In genomic region chr17:4566785-4567184, GRCh38 we compare ENCODE assay signal across 9 cellular contexts. TPM values are rescaled to one million over a fixed set of nuclear protein-coding genes. Genes with fewer than 3 reads are reported as not detected.
DNase-seq lines count a peak whose midpoint lies in the region; ATAC-seq and TF ChIP-seq lines count a peak whose summit lies in the region.
"Had no signal": no experiment of that assay in that cellular context is flagged by ENCODE, and none has a peak within 500 bp of the region (broad histone marks: within the 10 kb centered on the region; RNA-seq: fewer than 3 reads in every experiment).

No MANE protein-coding gene starts in this region.

- TF ChIP-seq CTCF in GM12875 (IDR thresholded peaks at IDR 0.05; ENCODE audit: borderline replicate concordance, insufficient read depth, low read depth, low read length) (peak; percentile 70; the same call in 1 of the 2 replicates), WTC11 (IDR thresholded peaks at IDR 0.05) (peak; percentile 35; the same call in 1 of the 2 replicates), vagina (IDR thresholded peaks at IDR 0.05) (peak; percentile 12 to 67 (median 60))

- H3K9me3 Mint-ChIP-seq in WTC11 = no peaks in the 10 kb centered on the region

- H3K9me3 ChIP-seq in vagina = no peaks in the 10 kb centered on the region

- POLR2A ChIA-PET in WTC11 (lab: Charles Lee) = no interaction called here

- peaks cover 30% of the 10 kb centered on the region for H3K4me1 Mint-ChIP-seq in WTC11

- no peak for TF ChIP-seq POLR2A in erythroblast (IDR thresholded peaks at IDR 0.05; ENCODE audit: low read length)
- TF ChIP-seq POLR2A in vagina (IDR thresholded peaks at IDR 0.05) = no peak

- no peaks in the 10 kb centered on the region for H3K27me3 ChIP-seq in vagina

- intact Hi-C loops in vagina (cut with DNase I) = loop anchor here (2.0 kb wide), 1 partner anchor 60 kb away; no protein-coding TSS in a partner anchor

- no peak overlapping the region for H3K4me3 ChIP-seq in GM12875 (ENCODE audit: low read depth, low read length)
- no peak overlapping the region for H3K4me3 ChIP-seq in vagina

- ATAC-seq in WTC11 (peak; percentile 90), HG02571 (IDR thresholded peaks at IDR 0.05; ENCODE audit: unreplicated experiment) (no peak)

- peak; percentile 70 for DNase-seq in A172 (ENCODE audit: low spot score)
- peak; percentile 7 for DNase-seq in NCI-H2029 (lab: John Stamatoyannopoulos, UW)
- DNase-seq in WTC11 (ENCODE audit: low spot score) = peak; percentile 80
- DNase-seq in erythroblast (lab: John Stamatoyannopoulos, UW) = peak; percentile 42 to 72
- peak; percentile 69 for DNase-seq in myocyte (ENCODE audit: low read depth)
- DNase-seq in vagina (ENCODE audit: extremely low spot score in 2 of 2) = no peak

- H3K27me3 Mint-ChIP-seq in WTC11 (ENCODE audit: low read depth) = peaks cover 7% of the 10 kb centered on the region

- H3K27ac Mint-ChIP-seq in WTC11 = no peak overlapping the region

- CTCF ChIA-PET in WTC11 (lab: Charles Lee) = interaction anchor here (0.6 to 5.6 kb wide), 41 partner anchors 9 to 353 kb away, joined by 3 to 86 read pairs (median 4); partner anchors contain the start of genes ALOX15, C17orf107, GLTPD2 and MYBBP1A

- H3K27ac ChIP-seq in vagina = no peak overlapping the region

- H3K4me3 Mint-ChIP-seq in WTC11 = no peak overlapping the region

- peaks cover 14% of the 10 kb centered on the region for H3K4me1 ChIP-seq in vagina

- no peaks in the 10 kb centered on the region for H3K36me3 ChIP-seq in vagina

- H3K36me3 Mint-ChIP-seq in WTC11 = no peaks in the 10 kb centered on the region

TF ChIP-seq in WTC11, 78 proteins besides CTCF, POLR2A, EP300 and RAD21:
- no peak for TF ChIP-seq ZSCAN18 (CRISPR knock-in tag; IDR thresholded peaks at IDR 0.05)
- no peak for TF ChIP-seq ZNF232 (CRISPR knock-in tag; IDR thresholded peaks at IDR 0.05)
- TF ChIP-seq CREM (CRISPR knock-in tag; IDR thresholded peaks at IDR 0.05) = no peak

RNA-seq across cellular contexts. Expression of gene GGT6, which starts 6.4 kb away (rescaled TPM):
- total RNA-seq in A172 (2014; rRNA removed; shearing (Covaris generic)) = not detected in 2 replicates
- total RNA-seq in WTC11 (2021) = 0.07 to 0.37 TPM (median 0.18 TPM) in 3 replicates
- not detected in 2 replicates for total RNA-seq in myocyte
- polyA plus RNA-seq in myocyte (2012) = not detected
- 9.6 TPM for total RNA-seq in vagina
- total RNA-seq: temporal lobe had no signal

RNA-seq across cellular contexts. Expression of gene MYBBP1A, which starts 11.6 kb away (rescaled TPM):
- 59.0 and 63.5 TPM in 2 replicates for total RNA-seq in A172 (2014; rRNA removed; shearing (Covaris generic))
- total RNA-seq in WTC11 (2021) (108 to 163 TPM (median 118 TPM) in 3 replicates), myocyte (50.0 and 51.4 TPM in 2 replicates), vagina (47.1 TPM)
- polyA plus RNA-seq in myocyte (2012) = 36.0 TPM

RNA-seq across cellular contexts. Expression of gene SMTNL2, which starts 17.5 kb away (rescaled TPM):
- 0.34 and 1.8 TPM in 2 replicates for total RNA-seq in A172 (2014; rRNA removed; shearing (Covaris generic))
- 2.7 to 3.8 TPM (median 3.8 TPM) in 3 replicates for total RNA-seq in WTC11 (2021)
- 0.08 and 0.10 TPM in 2 replicates for total RNA-seq in myocyte
- not detected for polyA plus RNA-seq in myocyte (2012)
- total RNA-seq in vagina = 2.5 TPM

Comparison
In these comparisons a context has a peak if more than half of its experiments do, and no peak if none do; other contexts are left out.
1. DNase-seq: peak in A172 (single experiment), NCI-H2029 (single experiment), WTC11 (single experiment), erythroblast (2 of 2) and myocyte (single experiment); none in vagina (0 of 2).
2. Peak in every context shown above with its lines, with median percentiles within 50 percentile points of each other: CTCF ChIP-seq.